Comparison of ENCODE assay signal across 7 cellular contexts in the genomic region with DNA sequence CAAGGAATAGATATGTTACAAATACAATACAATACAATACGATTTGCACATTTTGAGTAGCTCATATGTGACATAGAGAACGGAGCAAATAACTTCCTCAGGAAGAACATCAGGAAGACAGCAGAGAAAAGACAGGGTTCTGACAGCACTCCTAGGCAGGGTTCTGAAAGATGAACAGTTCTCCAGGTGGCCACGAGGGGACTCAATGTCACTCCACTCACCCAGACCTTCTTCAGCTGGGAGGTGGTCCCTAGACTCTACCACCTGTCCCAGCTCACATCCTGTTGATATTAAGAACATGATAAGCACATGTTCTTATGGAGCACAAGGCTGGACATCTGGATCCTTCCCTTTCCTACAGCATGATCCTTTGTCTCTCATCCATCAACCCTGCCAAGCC.
DNase-seq lines count a peak whose midpoint lies in the region; ATAC-seq, FAIRE-seq and TF ChIP-seq lines count a peak whose summit lies in the region.
"Not testable (repeated sequence)": the region's sequence is repeated elsewhere in the genome, so short reads cannot be mapped to it uniquely, and the experiment has no call there.

No MANE protein-coding gene starts in this region.

- H3F3A ChIP-seq in GM23338 (replicated peaks; ENCODE audit: low read depth): not testable (repeated sequence)

- not testable (repeated sequence) for H3K9me1 ChIP-seq in endothelial cell of umbilical vein (replicated peaks; ENCODE audit: control insufficient read depth, extremely low read depth, insufficient read depth, low read length)

- not testable (repeated sequence) for H3K27me3 ChIP-seq in GM23338 (ENCODE audit: insufficient read depth); Panc1 (ENCODE audit: control insufficient read depth, insufficient read depth, low read length); bronchial epithelial cell (ENCODE audit: control insufficient read depth, insufficient read depth, low read length); endothelial cell of umbilical vein (ENCODE audit: control insufficient read depth in 2 of 2, insufficient read depth in 2 of 2, low read length in 2 of 2)

- POLR2A ChIA-PET in Panc1 (lab: Charles Lee); endothelial cell of umbilical vein (lab: Charles Lee): not testable (repeated sequence)

- not testable (repeated sequence) for H3K9me3 Mint-ChIP-seq in GM23338; stimulated activated effector memory CD8-positive, alpha-beta T cell treated with anti-CD3 and anti-CD28 coated beads, Interleukin-12 subunit alpha, Interleukin-12 subunit beta, amount 100 ng/mL, for 72 hours

- not testable (repeated sequence) for H3K4me1 Mint-ChIP-seq in GM23338; stimulated activated effector memory CD8-positive, alpha-beta T cell treated with anti-CD3 and anti-CD28 coated beads, Interleukin-12 subunit alpha, Interleukin-12 subunit beta, amount 100 ng/mL, for 72 hours

- H3K4me3 Mint-ChIP-seq in GM23338; stimulated activated effector memory CD8-positive, alpha-beta T cell treated with anti-CD3 and anti-CD28 coated beads, Interleukin-12 subunit alpha, Interleukin-12 subunit beta, amount 100 ng/mL, for 72 hours: not testable (repeated sequence)

- H3K9me2 ChIP-seq in GM23338 (ENCODE audit: insufficient read depth): not testable (repeated sequence)

- peak; percentile 43; the same call in 2 of the 3 replicates for ATAC-seq in GM23338
- not testable (repeated sequence) for ATAC-seq in Panc1
- ATAC-seq in stimulated activated effector memory CD8-positive, alpha-beta T cell treated with anti-CD3 and anti-CD28 coated beads, Interleukin-12 subunit alpha, Interleukin-12 subunit beta, amount 100 ng/mL, for 72 hours: peak; percentile 39

- not testable (repeated sequence) for DNase-seq in GM12864 (ENCODE audit: low read depth); GM23338 (ENCODE audit: low spot score); Panc1 (ENCODE audit: low read depth, low spot score); bronchial epithelial cell (ENCODE audit: low read depth); endothelial cell of umbilical vein (ENCODE audit: low read depth, low spot score); stimulated activated effector memory CD8-positive, alpha-beta T cell treated with anti-CD3 and anti-CD28 coated beads, Interleukin-12 subunit alpha, Interleukin-12 subunit beta, amount 100 ng/mL, for 72 hours (ENCODE audit: low spot score in 2 of 2)
- peak; percentile 24 for DNase-seq in NCI-H82 (lab: John Stamatoyannopoulos, UW)

- H3K27ac ChIP-seq in GM23338 (ENCODE audit: low read depth); Panc1 (ENCODE audit: low read length); endothelial cell of umbilical vein (ENCODE audit: insufficient read depth, low read depth, low read length): not testable (repeated sequence)

- CTCF ChIA-PET in Panc1 (lab: Charles Lee): not testable (repeated sequence)
- CTCF ChIA-PET in endothelial cell of umbilical vein (lab: Charles Lee): interaction anchor here (1.6 kb wide), 1 partner anchor 22 kb away, joined by 7 read pairs; no protein-coding TSS in a partner anchor

- not testable (repeated sequence) for H3K4me3 ChIP-seq in GM12864 (ENCODE audit: low read depth, low read length); GM23338; Panc1 (ENCODE audit: low read depth in 2 of 2, low read length in 2 of 2); bronchial epithelial cell (ENCODE audit: low read depth, low read length); endothelial cell of umbilical vein (replicated peaks in 1 of 3; ENCODE audit: insufficient read depth in 1 of 3, low read depth in 1 of 3, low read length in 3 of 3)

- in situ Hi-C loops in Panc1 (cut with HindIII; ENCODE audit: low pct_unique_long_range_greater_than_20kb, low sequenced_read_pairs): not testable (repeated sequence)

- H3K9ac ChIP-seq in endothelial cell of umbilical vein (replicated peaks; ENCODE audit: extremely low read depth, insufficient read depth, low read length): not testable (repeated sequence)

- BruUV-seq in Panc1 (replicated peaks; lab: Mats Ljungman, UMichigan); endothelial cell of umbilical vein (replicated peaks; lab: Mats Ljungman, UMichigan): not testable (repeated sequence)

- H3K27me3 Mint-ChIP-seq in GM23338 (ENCODE audit: insufficient read depth, low read depth, poor library complexity): not testable (repeated sequence)

- TF ChIP-seq POLR2A in endothelial cell of umbilical vein (IDR thresholded peaks at IDR 0.05; ENCODE audit: low read depth, low read length): not testable (repeated sequence)

- not testable (repeated sequence) for H3K9me3 ChIP-seq in Panc1 (ENCODE audit: control insufficient read depth, insufficient read depth, low read depth, low read length); endothelial cell of umbilical vein (replicated peaks; ENCODE audit: control insufficient read depth, insufficient read depth, low read length)

- TF ChIP-seq CTCF in GM12864 (IDR thresholded peaks at IDR 0.05; ENCODE audit: low read depth, low read length, missing control alignments): peak; percentile 18
- TF ChIP-seq CTCF in GM23338 (conservative IDR thresholded peaks at IDR 0.05; ENCODE audit: low read depth in 2 of 2); bronchial epithelial cell (IDR thresholded peaks at IDR 0.05; ENCODE audit: insufficient read depth, low read length, severe bottlenecking); endothelial cell of umbilical vein (IDR thresholded peaks at IDR 0.05; ENCODE audit: extremely low read depth in 1 of 2, insufficient read depth in 1 of 2, low read depth in 1 of 2, low read length in 2 of 2): not testable (repeated sequence)
- peak; percentile 18; the same call in 1 of the 2 replicates for TF ChIP-seq CTCF in Panc1 (IDR thresholded peaks at IDR 0.05)

- FAIRE-seq in bronchial epithelial cell (lab: Jason Lieb, UNC): peak; percentile 98
- peak; percentile 73 for FAIRE-seq in endothelial cell of umbilical vein (lab: Jason Lieb, UNC)

- not testable (repeated sequence) for H3K27ac Mint-ChIP-seq in GM23338; stimulated activated effector memory CD8-positive, alpha-beta T cell treated with anti-CD3 and anti-CD28 coated beads, Interleukin-12 subunit alpha, Interleukin-12 subunit beta, amount 100 ng/mL, for 72 hours

- H3K79me2 ChIP-seq in GM23338 (replicated peaks; ENCODE audit: insufficient read depth): not testable (repeated sequence)
- peaks cover 33% of the 10 kb centered on the region for H3K79me2 ChIP-seq in endothelial cell of umbilical vein (ENCODE audit: control insufficient read depth, insufficient read depth, low read length)

- H3K36me3 ChIP-seq in GM23338 (ENCODE audit: insufficient read depth); Panc1 (ENCODE audit: control insufficient read depth, insufficient read depth, low read length); bronchial epithelial cell (ENCODE audit: control insufficient read depth, insufficient read depth, low read length): not testable (repeated sequence)
- H3K36me3 ChIP-seq in endothelial cell of umbilical vein (ENCODE audit: control insufficient read depth in 2 of 2, extremely low read depth in 1 of 2, insufficient read depth in 2 of 2, low read length in 2 of 2): peaks cover 52 to 61% of the 10 kb centered on the region in 2 experiments

- H3K4me2 ChIP-seq in GM23338; endothelial cell of umbilical vein (ENCODE audit: insufficient read depth, low read length): not testable (repeated sequence)

- H3K36me3 Mint-ChIP-seq in GM23338 (ENCODE audit: low read depth); stimulated activated effector memory CD8-positive, alpha-beta T cell treated with anti-CD3 and anti-CD28 coated beads, Interleukin-12 subunit alpha, Interleukin-12 subunit beta, amount 100 ng/mL, for 72 hours: not testable (repeated sequence)

- not testable (repeated sequence) for H3K4me1 ChIP-seq in GM23338 (ENCODE audit: insufficient read depth); Panc1 (ENCODE audit: control insufficient read depth, insufficient read depth, low read length); endothelial cell of umbilical vein (ENCODE audit: control insufficient read depth, extremely low read depth, insufficient read depth, low read length)

- dilution Hi-C loops in endothelial cell of umbilical vein (cut with MboI; ENCODE audit: extremely low pct_ligation_motif_present, low sequenced_read_pairs): not testable (repeated sequence)

- H2AFZ ChIP-seq in GM23338; endothelial cell of umbilical vein (ENCODE audit: low read depth, low read length): not testable (repeated sequence)

- not testable (repeated sequence) for H4K20me1 ChIP-seq in GM23338 (replicated peaks; ENCODE audit: insufficient read depth); endothelial cell of umbilical vein (replicated peaks; ENCODE audit: control insufficient read depth, extremely low read depth, insufficient read depth, low read length)

- intact Hi-C loops in Panc1 (cut with micrococcal nuclease; ENCODE audit: unreplicated experiment); endothelial cell of umbilical vein (cut with micrococcal nuclease): not testable (repeated sequence)
